27 cellular contexts compared by ENCODE assay signal in the genomic region with DNA sequence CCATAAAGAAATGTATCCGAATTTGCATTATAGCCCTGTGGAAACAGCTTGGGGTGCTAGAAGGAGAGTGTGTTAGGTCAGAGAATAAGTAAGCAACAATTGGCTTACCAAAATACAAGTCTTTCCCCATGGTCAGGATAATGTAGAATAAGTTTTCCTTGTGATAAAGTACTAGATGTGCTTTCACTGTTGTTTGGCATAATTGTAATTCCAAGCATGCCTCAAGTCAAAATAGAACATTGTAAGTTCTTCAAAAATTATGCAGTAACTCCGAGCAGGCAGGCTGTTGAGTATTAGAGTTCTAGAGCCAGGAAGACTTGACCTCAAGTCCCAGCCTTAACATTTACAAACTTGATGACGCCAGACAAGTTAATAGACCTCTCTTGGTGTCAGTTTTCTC.
A peak's percentile ranks its signal among the peaks of the same experiment; 100 is the strongest.
DNase-seq lines count a peak whose midpoint lies in the region; ATAC-seq and TF ChIP-seq lines count a peak whose summit lies in the region.
"Had no signal": no experiment of that assay in that cellular context is flagged by ENCODE, and none has a peak within 500 bp of the region (broad histone marks: within the 10 kb centered on the region; RNA-seq: fewer than 3 reads in every experiment).

No MANE protein-coding gene starts in this region.

- DNase-seq in fibroblast of villous mesenchyme (ENCODE audit: low read depth): peak; percentile 74
- peak; percentile 1 for DNase-seq in renal cortical epithelial cell (ENCODE audit: low read depth)
- no peak for DNase-seq in PC-9
- no peak for DNase-seq in activated CD4-positive, alpha-beta T cell treated with anti-CD3 and anti-CD28 coated beads for 4 hours
- DNase-seq: activated CD4-positive, alpha-beta T cell treated with anti-CD3 and anti-CD28 coated beads for 48 hours; activated gamma-delta T cell; activated T-cell treated with anti-CD3 and anti-CD28 coated beads, Interleukin-2, amount 50 U/mL, for 1 hour; brain microvascular endothelial cell; DND-41; effector CD4-positive, alpha-beta T cell; Kasumi-1; naive B cell; NCI-H1436; NCI-H446 treated with DMSO at 0.1 percent for 48 hours; NCI-H82; nucleus accumbens; stimulated activated CD4-positive, alpha-beta T cell treated with anti-CD3 and anti-CD28 coated beads, Interleukin-1b, Interleukin-23, amount 100 ng/mL, for 48 hours; stimulated activated CD8-positive, alpha-beta memory T cell treated with anti-CD3 and anti-CD28 coated beads, Interleukin-4, amount 100 ng/mL, for 48 hours; stimulated activated naive CD8-positive, alpha-beta T cell treated with anti-CD3 and anti-CD28 coated beads, Interleukin-15, amount 100 ng/mL, for 72 hours; transverse colon had no signal

- no peaks in the 10 kb centered on the region for H3K4me1 ChIP-seq in PC-9 (replicated peaks; ENCODE audit: insufficient read depth)
- H3K4me1 ChIP-seq: transverse colon had no signal

- ATAC-seq in HG02623 (IDR thresholded peaks at IDR 0.05; ENCODE audit: unreplicated experiment) (no peak), HG03175 (IDR thresholded peaks at IDR 0.05; ENCODE audit: unreplicated experiment) (no peak)
- ATAC-seq: stimulated activated naive CD8-positive, alpha-beta T cell treated with anti-CD3 and anti-CD28 coated beads, Interleukin-15, amount 100 ng/mL, for 72 hours had no signal

- H3K79me2 ChIP-seq in PC-9 (ENCODE audit: low read depth): no peaks in the 10 kb centered on the region
- H3K79me2 ChIP-seq: hepatocyte had no signal

- TF ChIP-seq CTCF in fibroblast of villous mesenchyme (IDR thresholded peaks at IDR 0.05; ENCODE audit: insufficient read depth, low read depth, low read length) (no peak), PC-9 (conservative IDR thresholded peaks at IDR 0.05) (no peak)

- H3K27me3 ChIP-seq in PC-9 (ENCODE audit: insufficient read depth, low read depth): no peaks in the 10 kb centered on the region
- H3K27me3 ChIP-seq: brain microvascular endothelial cell, hepatocyte, transverse colon had no signal

- no peak overlapping the region for H3K4me3 ChIP-seq in fibroblast of villous mesenchyme (ENCODE audit: low read depth, low read length)
- no peak overlapping the region for H3K4me3 ChIP-seq in PC-9
- H3K4me3 ChIP-seq: hepatocyte, SK-N-MC, smooth muscle cell, transverse colon had no signal

- peaks cover 4% of the 10 kb centered on the region; the same call in 1 of the 2 replicates for H4K20me1 ChIP-seq in PC-9 (ENCODE audit: insufficient read depth)

- CTCF ChIA-PET in PC-9 (lab: Charles Lee): no interaction called here

- H3K27ac ChIP-seq in angular gyrus (ENCODE audit: low read depth, low read length): peak overlapping the region; percentile 13
- H3K27ac ChIP-seq in PC-9: no peak overlapping the region
- H3K27ac ChIP-seq: brain microvascular endothelial cell, C4-2B, hepatocyte, SK-N-MC had no signal

- H3K9me2 ChIP-seq in PC-9 (ENCODE audit: insufficient read depth): no peaks in the 10 kb centered on the region

- no peaks in the 10 kb centered on the region for H3K36me3 ChIP-seq in PC-9 (ENCODE audit: low read depth)
- H3K36me3 ChIP-seq: brain microvascular endothelial cell, transverse colon had no signal

- no peaks in the 10 kb centered on the region for H3K9me3 ChIP-seq in PC-9 (ENCODE audit: insufficient read depth, low read depth)
- H3K9me3 ChIP-seq: transverse colon had no signal

- POLR2A ChIA-PET in PC-9 (lab: Charles Lee; ENCODE audit: unreplicated experiment): no interaction called here

- no peaks in the 10 kb centered on the region for H3F3A ChIP-seq in PC-9 (ENCODE audit: insufficient read depth, low read depth)

- no peak overlapping the region for H2AFZ ChIP-seq in PC-9
- H2AFZ ChIP-seq: hepatocyte had no signal

- BruUV-seq in PC-9 (replicated peaks; lab: Mats Ljungman, UMichigan): no TSS peak

- intact Hi-C loops in PC-9 (cut with micrococcal nuclease; ENCODE audit: unreplicated experiment): no loop called here

- no peak overlapping the region for H3K4me2 ChIP-seq in PC-9
- H3K4me2 ChIP-seq: hepatocyte, smooth muscle cell had no signal

Comparison
In these comparisons a context has a peak if more than half of its experiments do, and no peak if none do; other contexts are left out.
1. DNase-seq: peak in fibroblast of villous mesenchyme (single experiment) and renal cortical epithelial cell (single experiment); none in PC-9 (0 of 2) and activated CD4-positive, alpha-beta T cell treated with anti-CD3 and anti-CD28 coated beads for 4 hours (0 of 2).